Comparison of ENCODE assay signal across 8 cellular contexts in the genomic region with DNA sequence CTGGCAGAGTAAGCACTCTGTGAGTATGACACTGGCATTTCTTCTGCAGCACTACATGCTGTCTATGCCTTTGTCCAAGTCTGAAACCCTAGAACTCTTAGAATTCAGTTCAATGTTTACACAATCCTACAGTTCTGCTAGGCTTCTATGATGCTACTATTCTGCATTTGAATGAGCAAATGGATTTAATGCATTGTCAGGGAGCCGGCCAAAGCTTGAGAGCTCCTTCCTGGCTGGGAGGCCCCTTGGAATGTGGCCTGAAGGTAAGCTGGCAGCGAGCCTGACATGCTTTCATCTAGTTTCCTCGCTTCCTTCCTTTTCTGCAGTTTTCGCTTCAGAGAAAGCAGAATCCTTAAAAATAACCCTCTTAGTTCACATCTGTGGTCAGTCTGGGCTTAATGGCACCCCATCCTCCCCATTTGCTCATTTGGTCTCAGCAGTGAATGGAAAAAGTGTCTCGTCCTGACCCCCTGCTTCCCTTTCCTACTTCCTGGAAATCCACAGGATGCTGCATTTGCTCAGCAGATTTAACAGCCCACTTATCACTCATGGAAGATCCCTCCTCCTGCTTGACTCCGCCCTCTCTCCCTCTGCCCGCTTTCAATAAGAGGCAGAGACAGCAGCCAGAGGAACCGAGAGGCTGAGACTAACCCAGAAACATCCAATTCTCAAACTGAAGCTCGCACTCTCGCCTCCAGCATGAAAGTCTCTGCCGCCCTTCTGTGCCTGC. TPM values are rescaled to one million over a fixed set of nuclear protein-coding genes. Genes with fewer than 3 reads are reported as not detected.
DNase-seq lines count a peak whose midpoint lies in the region; ATAC-seq and TF ChIP-seq lines count a peak whose summit lies in the region.

A gene (plus strand): TSS at position 635 of the 730 bp plus-strand sequence. CDS start 65 bp downstream, at position 700.

- peak within 1 kb of the TSS; percentile 84 to 87 (median 85) for H3K27ac ChIP-seq in esophagus muscularis mucosa (replicated peaks in 1 of 4)

- intact Hi-C loops in esophagus muscularis mucosa (cut with DNase I) (no loop called here), mucosa of descending colon (cut with DNase I, micrococcal nuclease) (no loop called here)

- peak; percentile 95 for DNase-seq in RPMI7951 (ENCODE audit: low read depth)
- peak; percentile 96 for DNase-seq in esophagus muscularis mucosa (ENCODE audit: extremely low spot score)
- peak in 2 of 3 donors; percentile 37 to 63 for DNase-seq in mucosa of descending colon
- no peak for DNase-seq in GM13977 (ENCODE audit: low spot score)
- DNase-seq in DMS53 (lab: John Stamatoyannopoulos, UW): no peak
- no peak for DNase-seq in GDM1 (lab: John Stamatoyannopoulos, UW)
- DNase-seq in activated T-cell treated with anti-CD3 and anti-CD28 coated beads for 4 hours: no peak

- no peaks in the 10 kb centered on the region for H3K27me3 ChIP-seq in esophagus muscularis mucosa

- TF ChIP-seq CTCF in esophagus muscularis mucosa (IDR thresholded peaks at IDR 0.05) (no peak), mucosa of descending colon (IDR thresholded peaks at IDR 0.05) (no peak), GM13977 (IDR thresholded peaks at IDR 0.05; ENCODE audit: extremely low read depth, insufficient read depth, missing control alignments) (no peak)

- ATAC-seq in mucosa of descending colon: peak; percentile 65

- H3K9me3 ChIP-seq in ES-I3 (ENCODE audit: control insufficient read depth, insufficient read depth, low read length) (no peaks in the 10 kb centered on the region), esophagus muscularis mucosa (no peaks in the 10 kb centered on the region), mucosa of descending colon (no peaks in the 10 kb centered on the region)

- in situ Hi-C loops in GM13977 (cut with MboI; ENCODE audit: low pct_unique_long_range_greater_than_20kb, low sequenced_read_pairs, unreplicated experiment): no loop called here

- peak within 1 kb of the TSS; percentile 32 to 53 (median 52) for H3K4me3 ChIP-seq in esophagus muscularis mucosa
- no peak within 1 kb of the TSS for H3K4me3 ChIP-seq in mucosa of descending colon

- H3K9ac ChIP-seq in ES-I3 (ENCODE audit: low read depth, low read length): peak within 1 kb of the TSS; percentile 44

- TF ChIP-seq EP300 in esophagus muscularis mucosa (IDR thresholded peaks at IDR 0.05): peak; percentile 38

- TF ChIP-seq POLR2A in esophagus muscularis mucosa (IDR thresholded peaks at IDR 0.05; ENCODE audit: low read depth): peak; percentile 49

- WGBS in esophagus muscularis mucosa: 8% methylated on average over 11 of the region's 11 CpGs

- peaks cover 18% of the 10 kb centered on the region for H3K4me1 ChIP-seq in ES-I3 (ENCODE audit: insufficient read depth, low read length)
- H3K4me1 ChIP-seq in esophagus muscularis mucosa: peaks cover 58 to 79% (median 76%) of the 10 kb centered on the region in 4 donors
- peaks cover 4% of the 10 kb centered on the region for H3K4me1 ChIP-seq in mucosa of descending colon (ENCODE audit: low read depth)

- H3K36me3 ChIP-seq in ES-I3 (ENCODE audit: insufficient read depth, low read length) (no peaks in the 10 kb centered on the region), esophagus muscularis mucosa (no peaks in the 10 kb centered on the region), mucosa of descending colon (ENCODE audit: low read depth) (no peaks in the 10 kb centered on the region)

RNA-seq across cellular contexts. Expression of the gene that starts here (rescaled TPM):
- 300 and 392 TPM in 2 replicates for total RNA-seq in RPMI7951 (2014; rRNA removed; shearing (Covaris generic))
- 100 to 1,000 TPM in 1 of 4 donors, 10 to 100 TPM in 2, 1 to 10 TPM in 1; 7.1 to 514 (median 20.8) TPM for total RNA-seq in esophagus muscularis mucosa
- total RNA-seq in mucosa of descending colon: 10 to 100 TPM in 2 of 3 donors, 1 to 10 TPM in 1; 7.1 to 65.6 (median 39.7) TPM

Comparison
In these comparisons a context has a peak if more than half of its experiments do, and no peak if none do; other contexts are left out.
1. DNase-seq: peak in RPMI7951 (single experiment), esophagus muscularis mucosa (single experiment) and mucosa of descending colon (2 of 3); none in GM13977 (single experiment), DMS53 (single experiment), GDM1 (single experiment) and activated T-cell treated with anti-CD3 and anti-CD28 coated beads for 4 hours (single experiment).